ENCODE assay signal across 1 cellular context in genomic region chr1:43934279-43934985, GRCh38.
TF ChIP-seq lines count a peak whose summit lies in the region.

No MANE protein-coding gene starts in this region.

TF ChIP-seq in endothelial cell of umbilical vein, 7 proteins besides CTCF, POLR2A, EP300 and RAD21:
- TF ChIP-seq POLR2AphosphoS5 (IDR thresholded peaks at IDR 0.05; ENCODE audit: insufficient read depth, low read depth, low read length) (no peak), FOS (IDR thresholded peaks at IDR 0.05; ENCODE audit: borderline replicate concordance, insufficient read depth, low read length) (no peak), GATA2 (IDR thresholded peaks at IDR 0.05; ENCODE audit: insufficient read depth, insufficient read length, low read depth, low read length) (no peak), MYC (IDR thresholded peaks at IDR 0.05; ENCODE audit: low read depth, low read length) (no peak), JUN (IDR thresholded peaks at IDR 0.05; ENCODE audit: borderline replicate concordance, insufficient read depth, insufficient read length, low read depth) (no peak), EZH2 (IDR thresholded peaks at IDR 0.05; ENCODE audit: borderline replicate concordance, low read depth, low read length, severe bottlenecking) (no peak)
- TF ChIP-seq, protein P1, sequence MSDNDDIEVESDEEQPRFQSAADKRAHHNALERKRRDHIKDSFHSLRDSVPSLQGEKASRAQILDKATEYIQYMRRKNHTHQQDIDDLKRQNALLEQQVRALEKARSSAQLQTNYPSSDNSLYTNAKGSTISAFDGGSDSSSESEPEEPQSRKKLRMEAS (IDR thresholded peaks at IDR 0.05; ENCODE audit: insufficient read depth, insufficient read length): no peak
